In the genomic region with DNA sequence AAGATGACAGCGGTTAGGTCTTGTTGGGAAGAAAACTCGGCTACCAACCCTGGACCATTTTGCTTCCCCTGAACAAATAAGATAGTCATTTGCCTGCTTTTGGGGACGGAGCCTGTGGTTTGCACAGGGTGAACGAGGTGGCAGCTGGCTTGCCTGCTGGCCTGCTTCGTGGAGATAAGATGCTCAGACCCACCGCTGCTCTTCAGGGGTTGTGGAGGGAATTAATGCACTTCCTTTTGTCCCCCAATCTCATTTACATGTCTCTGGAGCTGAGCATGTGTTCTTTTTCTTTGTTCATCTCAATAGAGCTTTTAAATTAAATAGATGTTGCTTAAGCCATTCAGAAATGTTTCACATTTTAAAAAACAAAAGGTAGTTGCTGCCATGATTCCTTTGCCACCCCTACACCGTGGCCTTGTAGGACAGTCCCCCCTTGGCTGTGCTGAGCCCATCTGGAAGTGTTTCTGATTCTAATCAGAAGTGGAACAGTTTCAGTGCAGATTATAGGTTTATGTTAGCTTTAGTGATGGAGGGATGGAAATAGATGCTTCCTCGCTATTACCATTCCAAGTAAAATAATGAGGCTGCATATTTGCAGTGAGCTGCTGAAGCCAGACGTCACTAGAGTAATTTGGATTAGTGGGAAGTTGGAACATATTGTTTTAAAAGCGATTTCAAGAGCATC, we compare ENCODE assay signal across 15 cellular contexts. TPM values are rescaled to one million over a fixed set of nuclear protein-coding genes. Genes with fewer than 3 reads are reported as not detected.
DNase-seq lines count a peak whose midpoint lies in the region; ATAC-seq and TF ChIP-seq lines count a peak whose summit lies in the region.
"Had no signal": no experiment of that assay in that cellular context is flagged by ENCODE, and none has a peak within 500 bp of the region (broad histone marks: within the 10 kb centered on the region; RNA-seq: fewer than 3 reads in every experiment).

No MANE protein-coding gene starts in this region.

- no peak overlapping the region for H2AFZ ChIP-seq in neuron (ENCODE audit: low read depth, low read length)

- no peak for TF ChIP-seq CTCF in brain (conservative IDR thresholded peaks at IDR 0.05)

- peaks cover 29% of the 10 kb centered on the region for H3K36me3 Mint-ChIP-seq in brain

- no peak overlapping the region for H3K9ac ChIP-seq in HUES48 (ENCODE audit: low read depth, low read length)

- peak overlapping the region; percentile 3 to 72 (median 66) for H3K4me3 Mint-ChIP-seq in brain
- H3K4me3 Mint-ChIP-seq: CD4-positive, alpha-beta T cell had no signal

- no peak overlapping the region for H3K4me3 ChIP-seq in HUES48 (ENCODE audit: low read depth, low read length)
- peak overlapping the region; percentile 2 for H3K4me3 ChIP-seq in neuron (ENCODE audit: low read length)
- H3K4me3 ChIP-seq: thyroid gland had no signal

- ATAC-seq in GM18870 (IDR thresholded peaks at IDR 0.05; ENCODE audit: unreplicated experiment) (no peak), HG02840 (IDR thresholded peaks at IDR 0.05; ENCODE audit: low FRiP score, unreplicated experiment) (no peak)

- H3K36me3 ChIP-seq in HUES48 (ENCODE audit: control insufficient read depth, insufficient read depth, low read length) = no peaks in the 10 kb centered on the region
- H3K36me3 ChIP-seq in neuron (ENCODE audit: insufficient read depth, low read length) = no peaks in the 10 kb centered on the region
- H3K36me3 ChIP-seq: thyroid gland had no signal

- H3K4me1 Mint-ChIP-seq in brain = peaks cover 13% of the 10 kb centered on the region

- H3K9me3 ChIP-seq in HUES48 (ENCODE audit: control insufficient read depth, insufficient read depth, low read length) (no peaks in the 10 kb centered on the region), neuron (ENCODE audit: low read length) (peaks cover 6% of the 10 kb centered on the region)
- H3K9me3 ChIP-seq: thyroid gland had no signal

- H3K4me1 ChIP-seq in HUES48 (ENCODE audit: control insufficient read depth, insufficient read depth, low read length) = peaks cover 23% of the 10 kb centered on the region
- H3K4me1 ChIP-seq in neuron (ENCODE audit: insufficient read depth, low read length) = peaks cover 34% of the 10 kb centered on the region
- H3K4me1 ChIP-seq: thyroid gland had no signal

- peak overlapping the region; percentile 84 to 98 (median 95) for H3K27ac Mint-ChIP-seq in brain

- DNase-seq in NCI-H524 (lab: John Stamatoyannopoulos, UW) = peak; percentile 75 to 88
- DNase-seq in NCI-H748 treated with DMSO at 0.1 percent for 48 hours (lab: John Stamatoyannopoulos, UW) = no peak
- DNase-seq: activated CD4-positive, alpha-beta T cell treated with anti-CD3 and anti-CD28 coated beads for 1 hour; activated T-cell treated with anti-CD3 and anti-CD28 coated beads, Interleukin-2, amount 50 U/mL, for 48 hours; CD4-positive, alpha-beta T cell; hypothalamus; NCI-H1092; NCI-H510A; T-helper 1 cell; thyroid gland had no signal

- peaks cover 4 to 15% (median 9%) of the 10 kb centered on the region in 5 experiments for H3K9me3 Mint-ChIP-seq in brain
- H3K9me3 Mint-ChIP-seq: CD4-positive, alpha-beta T cell had no signal

- no peaks in the 10 kb centered on the region for H3K27me3 Mint-ChIP-seq in brain
- H3K27me3 Mint-ChIP-seq: CD4-positive, alpha-beta T cell had no signal

- H3K27me3 ChIP-seq in HUES48 (ENCODE audit: control insufficient read depth, insufficient read depth, low read length) (no peaks in the 10 kb centered on the region), neuron (ENCODE audit: insufficient read depth, low read length) (no peaks in the 10 kb centered on the region)
- H3K27me3 ChIP-seq: thyroid gland had no signal

- peak overlapping the region; percentile 15 for H3K27ac ChIP-seq in HUES48 (ENCODE audit: low read depth, low read length)
- H3K27ac ChIP-seq: thyroid gland had no signal

RNA-seq across cellular contexts. Expression of a gene that starts 25.7 kb away (rescaled TPM):
- polyA plus RNA-seq in brain (ENCODE audit: insufficient read depth, low read depth, low replicate concordance) = 86.7 TPM
